2 cellular contexts compared by ENCODE assay signal in genomic region chr6:39971131-39971530, GRCh38. TPM values are rescaled to one million over a fixed set of nuclear protein-coding genes. Genes with fewer than 3 reads are reported as not detected.
"Had no signal": no experiment of that assay in that cellular context is flagged by ENCODE, and none has a peak within 500 bp of the region (broad histone marks: within the 10 kb centered on the region; RNA-seq: fewer than 3 reads in every experiment).

No MANE protein-coding gene starts in this region.

RNA-seq across cellular contexts. Expression of gene MOCS1, which starts 36.9 kb away (rescaled TPM):
- total RNA-seq: activated CD4-positive, alpha-beta memory T cell treated with anti-CD3 and anti-CD28 coated beads, Interleukin-2, amount 10 ng/mL, durations not matched to agents 7 days and 5 days; activated CD8-positive, alpha-beta T cell treated with anti-CD3 and anti-CD28 coated beads, Interleukin-2, amount 10 ng/mL, durations not matched to agents 7 days and 5 days had no signal
